8 cellular contexts compared by ENCODE assay signal in the genomic region with DNA sequence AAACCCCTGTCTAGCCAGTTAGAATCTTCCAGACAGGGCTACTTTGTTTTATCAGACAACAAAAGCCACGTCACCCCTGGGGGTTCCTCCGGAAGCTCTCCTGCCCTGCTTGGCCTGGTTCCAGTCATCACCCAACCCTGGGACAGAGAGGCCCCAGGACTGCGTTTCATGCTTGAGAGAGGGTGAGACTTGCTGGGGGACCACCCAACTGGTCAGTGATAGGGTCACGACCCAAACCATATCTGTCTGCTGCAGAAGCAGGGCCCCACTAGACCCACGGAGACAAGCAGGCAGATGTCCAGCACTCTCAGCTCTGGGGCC. TPM values are rescaled to one million over a fixed set of nuclear protein-coding genes. Genes with fewer than 3 reads are reported as not detected.
DNase-seq lines count a peak whose midpoint lies in the region; ATAC-seq, FAIRE-seq and TF ChIP-seq lines count a peak whose summit lies in the region.

No MANE protein-coding gene starts in this region.

- FAIRE-seq in GM18507 (lab: Jason Lieb, UNC) = peak; percentile 48

- H3K4me1 Mint-ChIP-seq in T-helper 2 cell treated with Interferon-gamma antibody and Interleukin-4, amounts not matched to agents 5 μg/mL and 100 μg/mL, for 36 hours (ENCODE audit: low read depth) = peaks cover 18% of the 10 kb centered on the region
- H3K4me1 Mint-ChIP-seq in endothelial cell (ENCODE audit: unreplicated experiment) (peaks cover 15% of the 10 kb centered on the region), natural killer cell (peaks cover 22 to 32% of the 10 kb centered on the region in 2 donors)

- H3K36me3 Mint-ChIP-seq in T-helper 2 cell treated with Interferon-gamma antibody and Interleukin-4, amounts not matched to agents 5 μg/mL and 100 μg/mL, for 36 hours (ENCODE audit: low read depth) = peaks cover 4% of the 10 kb centered on the region
- H3K36me3 Mint-ChIP-seq in endothelial cell (ENCODE audit: low read depth, unreplicated experiment) = peaks cover 9% of the 10 kb centered on the region
- H3K36me3 Mint-ChIP-seq in natural killer cell = no peaks in the 10 kb centered on the region

- no peaks in the 10 kb centered on the region for H3K27me3 Mint-ChIP-seq in T-helper 2 cell treated with Interferon-gamma antibody and Interleukin-4, amounts not matched to agents 5 μg/mL and 100 μg/mL, for 36 hours (ENCODE audit: low read depth)
- H3K27me3 Mint-ChIP-seq in endothelial cell (ENCODE audit: unreplicated experiment) (peaks cover 29% of the 10 kb centered on the region), natural killer cell (ENCODE audit: low read depth in 2 of 2) (no peaks in the 10 kb centered on the region)

- DNase-seq in 8988T (peak; percentile 65), GM18507 (ENCODE audit: extremely low spot score, insufficient read length, low read depth) (no peak), endothelial cell (ENCODE audit: low spot score) (peak; percentile 18), natural killer cell (peak; percentile 26), dedifferentiated amniotic fluid mesenchymal stem cell (ENCODE audit: extremely low spot score) (no peak), omental fat pad (ENCODE audit: low spot score) (no peak), hypothalamus (lab: John Stamatoyannopoulos, UW) (no peak)
- DNase-seq in T-helper 2 cell treated with Interferon-gamma antibody and Interleukin-4, amounts not matched to agents 5 μg/mL and 100 μg/mL, for 36 hours (ENCODE audit: low spot score) = no peak

- intact Hi-C loops in natural killer cell (cut with micrococcal nuclease) = no loop called here

- H3K4me3 Mint-ChIP-seq in T-helper 2 cell treated with Interferon-gamma antibody and Interleukin-4, amounts not matched to agents 5 μg/mL and 100 μg/mL, for 36 hours = peak overlapping the region; percentile 81
- H3K4me3 Mint-ChIP-seq in endothelial cell (ENCODE audit: unreplicated experiment) = peak overlapping the region; percentile 89
- peak overlapping the region; percentile 85 for H3K4me3 Mint-ChIP-seq in natural killer cell

- H3K27ac Mint-ChIP-seq in T-helper 2 cell treated with Interferon-gamma antibody and Interleukin-4, amounts not matched to agents 5 μg/mL and 100 μg/mL, for 36 hours = peak overlapping the region; percentile 20
- H3K27ac Mint-ChIP-seq in endothelial cell (ENCODE audit: unreplicated experiment) = peak overlapping the region; percentile 81
- peak overlapping the region; percentile 59 to 75 for H3K27ac Mint-ChIP-seq in natural killer cell

- TF ChIP-seq CTCF in endothelial cell (IDR thresholded peaks at IDR 0.05; ENCODE audit: unreplicated experiment) (no peak), natural killer cell (IDR thresholded peaks at IDR 0.05) (no peak), omental fat pad (IDR thresholded peaks at IDR 0.05) (no peak)

- ATAC-seq in natural killer cell (no peak), omental fat pad (ENCODE audit: low FRiP score) (no peak)

- H3K9me3 Mint-ChIP-seq in T-helper 2 cell treated with Interferon-gamma antibody and Interleukin-4, amounts not matched to agents 5 μg/mL and 100 μg/mL, for 36 hours = no peaks in the 10 kb centered on the region
- H3K9me3 Mint-ChIP-seq in endothelial cell (ENCODE audit: unreplicated experiment) (no peaks in the 10 kb centered on the region), natural killer cell (no peaks in the 10 kb centered on the region)

RNA-seq across cellular contexts. Expression of gene NT5DC2, which starts 1.2 kb away (rescaled TPM):
- total RNA-seq in endothelial cell (ENCODE audit: unreplicated experiment) (252 TPM), natural killer cell (10 to 100 TPM in 1 of 3 donors, 1 to 10 TPM in 2; 2.2 to 10.7 (median 2.2) TPM), omental fat pad (10 to 100 TPM; 18.3 to 50.3 (median 39.5) TPM)

RNA-seq across cellular contexts. Expression of gene UQCC5, which starts 3.9 kb away (rescaled TPM):
- 13.3 TPM for total RNA-seq in endothelial cell (ENCODE audit: unreplicated experiment)
- total RNA-seq in natural killer cell = 1 to 10 TPM; 4.1 to 9.5 (median 7.3) TPM
- total RNA-seq in omental fat pad = 10 to 100 TPM in 2 of 4 donors, 1 to 10 TPM in 2; 3.2 to 27.9 (median 13.8) TPM

RNA-seq across cellular contexts. Expression of gene STAB1, which starts 37.3 kb away (rescaled TPM):
- total RNA-seq in endothelial cell (ENCODE audit: unreplicated experiment) (866 TPM), natural killer cell (10 to 100 TPM in 1 of 3 donors, 1 to 10 TPM in 2; 1.8 to 26.5 (median 5.9) TPM), omental fat pad (100 to 1,000 TPM; 231 to 610 (median 304) TPM)

Comparison
In these comparisons a context has a peak if more than half of its experiments do, and no peak if none do; other contexts are left out.
1. DNase-seq: peak in 8988T (single experiment), endothelial cell (single experiment) and natural killer cell (single experiment); none in GM18507 (single experiment), T-helper 2 cell treated with Interferon-gamma antibody and Interleukin-4, amounts not matched to agents 5 μg/mL and 100 μg/mL, for 36 hours (single experiment), dedifferentiated amniotic fluid mesenchymal stem cell (single experiment), omental fat pad (single experiment) and hypothalamus (0 of 51).
2. H3K27ac Mint-ChIP-seq: peak in every context shown above with its lines; median percentile 81 in endothelial cell; 67 in natural killer cell; 20 in T-helper 2 cell treated with Interferon-gamma antibody and Interleukin-4, amounts not matched to agents 5 μg/mL and 100 μg/mL, for 36 hours.
3. RNA of gene STAB1, which starts 37.3 kb away (total RNA-seq): 866 TPM in endothelial cell (single experiment) and 231 to 610 TPM in omental fat pad; 1.8 to 26.5 TPM in natural killer cell; every median in the first group is over 4 times any median in the second.
4. Peak in every context shown above with its lines, with median percentiles within 50 percentile points of each other: H3K4me3 Mint-ChIP-seq.